ENCODE assay signal across 1 cellular context in the genomic region with DNA sequence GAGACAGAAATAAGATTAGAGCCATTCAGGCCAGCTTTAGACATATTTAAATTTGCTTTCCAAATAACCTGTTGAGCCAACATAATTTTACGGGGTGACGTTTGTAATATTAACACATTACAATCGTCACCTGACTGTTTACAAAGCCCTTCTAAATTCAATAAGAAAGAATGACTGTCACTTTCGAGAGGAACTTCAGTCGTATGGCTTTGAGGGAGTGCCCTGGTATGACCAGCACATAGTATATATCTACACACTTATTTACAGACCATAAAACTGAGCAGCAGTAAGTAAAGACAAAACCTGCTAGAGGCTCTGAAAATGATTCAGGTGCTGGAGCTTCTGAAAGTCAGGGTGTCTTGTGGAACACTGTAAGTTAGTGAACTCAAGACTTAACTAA.
TF ChIP-seq lines count a peak whose summit lies in the region.

No MANE protein-coding gene starts in this region.

TF ChIP-seq in WTC11, 78 proteins besides CTCF, POLR2A, EP300 and RAD21 (continued from another document):
- no peak for TF ChIP-seq TEAD4 (CRISPR knock-in tag; IDR thresholded peaks at IDR 0.05)
- TF ChIP-seq NFE2L1 (CRISPR knock-in tag; IDR thresholded peaks at IDR 0.05): no peak
- TF ChIP-seq KAT7 (CRISPR knock-in tag; IDR thresholded peaks at IDR 0.05; ENCODE audit: borderline replicate concordance): no peak
- no peak for TF ChIP-seq ZNF396 (CRISPR knock-in tag; IDR thresholded peaks at IDR 0.05; ENCODE audit: borderline replicate concordance)
- TF ChIP-seq ZNF416 (CRISPR knock-in tag; IDR thresholded peaks at IDR 0.05): no peak
- no peak for TF ChIP-seq ZNF121 (CRISPR knock-in tag; IDR thresholded peaks at IDR 0.05)
- TF ChIP-seq, protein P1, sequence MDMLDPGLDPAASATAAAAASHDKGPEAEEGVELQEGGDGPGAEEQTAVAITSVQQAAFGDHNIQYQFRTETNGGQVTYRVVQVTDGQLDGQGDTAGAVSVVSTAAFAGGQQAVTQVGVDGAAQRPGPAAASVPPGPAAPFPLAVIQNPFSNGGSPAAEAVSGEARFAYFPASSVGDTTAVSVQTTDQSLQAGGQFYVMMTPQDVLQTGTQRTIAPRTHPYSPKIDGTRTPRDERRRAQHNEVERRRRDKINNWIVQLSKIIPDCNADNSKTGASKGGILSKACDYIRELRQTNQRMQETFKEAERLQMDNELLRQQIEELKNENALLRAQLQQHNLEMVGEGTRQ (CRISPR knock-in tag; IDR thresholded peaks at IDR 0.05): no peak
